Comparison of ENCODE assay signal across 25 cellular contexts in the genomic region with DNA sequence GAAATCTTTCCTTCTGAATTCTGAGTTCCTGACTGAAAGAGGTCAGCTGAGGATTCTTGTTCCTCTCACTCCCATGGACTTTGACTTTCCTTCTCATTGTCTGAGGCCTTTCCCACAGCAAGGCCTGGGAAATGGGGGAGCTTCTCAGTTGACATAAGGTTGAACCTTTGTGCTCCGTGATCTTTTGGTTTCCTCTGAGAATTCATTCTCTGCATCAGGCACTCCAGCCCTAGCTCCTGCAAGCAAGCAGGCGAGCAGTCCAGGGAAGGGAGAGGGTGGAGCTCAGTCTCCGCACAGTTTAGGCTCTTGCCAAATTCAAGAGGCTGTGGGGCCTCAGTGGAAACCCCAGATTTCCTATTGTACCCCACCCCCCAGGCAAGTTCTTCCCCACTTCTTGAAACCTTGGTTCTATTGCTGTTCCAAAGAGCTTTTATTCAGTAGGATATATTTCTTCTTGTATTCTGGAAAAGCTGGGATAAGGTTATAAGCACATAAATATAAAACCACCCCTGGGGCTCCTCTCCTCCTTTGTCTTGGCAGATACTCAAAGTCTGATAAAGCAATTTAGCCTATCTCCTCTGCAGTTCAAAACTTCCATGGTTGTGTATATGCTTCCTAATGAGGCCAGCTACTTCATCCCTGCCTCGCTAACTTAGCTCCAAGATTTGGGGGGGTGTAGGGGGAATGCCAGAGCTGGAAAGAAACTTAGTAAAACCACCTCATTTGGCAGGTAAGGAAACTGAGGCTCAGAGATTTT.
"Had no signal": no experiment of that assay in that cellular context is flagged by ENCODE, and none has a peak within 500 bp of the region (broad histone marks: within the 10 kb centered on the region; RNA-seq: fewer than 3 reads in every experiment).

No MANE protein-coding gene starts in this region.

- H3K9me3 Mint-ChIP-seq: activated B cell treated with CpG ODN at 0.5 μM for 24 hours; activated CD4-positive, alpha-beta T cell treated with anti-CD3 and anti-CD28 coated beads, Interleukin-2, amount 10 ng/mL, durations not matched to agents 24 days and 14 days; activated naive CD4-positive, alpha-beta T cell treated with anti-CD3 and anti-CD28 coated beads, Interleukin-2, amount 50 U/mL, for 24 hours; activated naive CD8-positive, alpha-beta T cell treated with anti-CD3 and anti-CD28 coated beads, Interleukin-2, amount 50 U/mL, for 24 hours; activated T-cell treated with anti-CD3 and anti-CD28 coated beads, Interleukin-2, amount 50 U/mL, for 24 hours; activated T-helper 1 cell treated with anti-CD3 and anti-CD28 coated beads, Interleukin-12 subunit alpha, Interleukin-12 subunit beta, Interleukin-2, Interleukin-4 antibody, amounts not matched to agents 30 ng/mL and 10 ng/mL and 1 ng/mL, durations not matched to agents 14 hours and 24 hours and 36 hours had no signal

- H3K4me3 Mint-ChIP-seq: activated B cell treated with CpG ODN at 0.5 μM for 24 hours; activated CD4-positive, alpha-beta T cell treated with anti-CD3 and anti-CD28 coated beads, Interleukin-2, amount 10 ng/mL, durations not matched to agents 24 days and 14 days; activated CD8-positive, alpha-beta memory T cell treated with anti-CD3 and anti-CD28 coated beads, Interleukin-2, amount 10 ng/mL, durations not matched to agents 7 days and 5 days; activated naive CD4-positive, alpha-beta T cell treated with anti-CD3 and anti-CD28 coated beads, Interleukin-2, amount 50 U/mL, for 24 hours; activated naive CD8-positive, alpha-beta T cell treated with anti-CD3 and anti-CD28 coated beads, Interleukin-2, amount 50 U/mL, for 24 hours; activated T-cell treated with anti-CD3 and anti-CD28 coated beads, Interleukin-2, amount 50 U/mL, for 24 hours; activated T-helper 1 cell treated with anti-CD3 and anti-CD28 coated beads, Interleukin-12 subunit alpha, Interleukin-12 subunit beta, Interleukin-2, Interleukin-4 antibody, amounts not matched to agents 30 ng/mL and 10 ng/mL and 1 ng/mL, durations not matched to agents 14 hours and 24 hours and 36 hours had no signal

- H3K9me3 ChIP-seq: ascending aorta, body of pancreas, Peyer's patch had no signal

- H3K36me3 Mint-ChIP-seq: activated CD8-positive, alpha-beta memory T cell treated with anti-CD3 and anti-CD28 coated beads, Interleukin-2, amount 10 ng/mL, durations not matched to agents 7 days and 5 days; activated naive CD4-positive, alpha-beta T cell treated with anti-CD3 and anti-CD28 coated beads, Interleukin-2, amount 50 U/mL, for 24 hours had no signal

- ATAC-seq: activated CD8-positive, alpha-beta memory T cell treated with anti-CD3 and anti-CD28 coated beads, Interleukin-2, amount 10 ng/mL, durations not matched to agents 7 days and 5 days; activated naive CD8-positive, alpha-beta T cell treated with anti-CD3 and anti-CD28 coated beads, Interleukin-2, amount 50 U/mL, for 24 hours; body of pancreas had no signal

- H3K4me1 ChIP-seq: ascending aorta, body of pancreas, Peyer's patch had no signal

- H3K27me3 Mint-ChIP-seq: activated CD4-positive, alpha-beta T cell treated with anti-CD3 and anti-CD28 coated beads, Interleukin-2, amount 10 ng/mL, durations not matched to agents 24 days and 14 days; activated CD8-positive, alpha-beta memory T cell treated with anti-CD3 and anti-CD28 coated beads, Interleukin-2, amount 10 ng/mL, durations not matched to agents 7 days and 5 days; activated naive CD4-positive, alpha-beta T cell treated with anti-CD3 and anti-CD28 coated beads, Interleukin-2, amount 50 U/mL, for 24 hours; activated naive CD8-positive, alpha-beta T cell treated with anti-CD3 and anti-CD28 coated beads, Interleukin-2, amount 50 U/mL, for 24 hours; activated T-cell treated with anti-CD3 and anti-CD28 coated beads, Interleukin-2, amount 50 U/mL, for 24 hours had no signal

- H3K27ac Mint-ChIP-seq: activated B cell treated with CpG ODN at 0.5 μM for 24 hours; activated CD4-positive, alpha-beta T cell treated with anti-CD3 and anti-CD28 coated beads, Interleukin-2, amount 10 ng/mL, durations not matched to agents 24 days and 14 days; activated CD8-positive, alpha-beta memory T cell treated with anti-CD3 and anti-CD28 coated beads, Interleukin-2, amount 10 ng/mL, durations not matched to agents 7 days and 5 days; activated naive CD4-positive, alpha-beta T cell treated with anti-CD3 and anti-CD28 coated beads, Interleukin-2, amount 50 U/mL, for 24 hours; activated naive CD8-positive, alpha-beta T cell treated with anti-CD3 and anti-CD28 coated beads, Interleukin-2, amount 50 U/mL, for 24 hours; activated T-cell treated with anti-CD3 and anti-CD28 coated beads, Interleukin-2, amount 50 U/mL, for 24 hours; activated T-helper 1 cell treated with anti-CD3 and anti-CD28 coated beads, Interleukin-12 subunit alpha, Interleukin-12 subunit beta, Interleukin-2, Interleukin-4 antibody, amounts not matched to agents 30 ng/mL and 10 ng/mL and 1 ng/mL, durations not matched to agents 14 hours and 24 hours and 36 hours had no signal

- H3K36me3 ChIP-seq: ascending aorta, Peyer's patch had no signal

- H3K4me3 ChIP-seq: ascending aorta, body of pancreas, Peyer's patch had no signal

- DNase-seq: activated B cell treated with CpG ODN at 0.5 μM for 24 hours; activated CD4-positive, alpha-beta T cell treated with anti-CD3 and anti-CD28 coated beads for 1 hour; activated CD4-positive, alpha-beta T cell treated with anti-CD3 and anti-CD28 coated beads, Interleukin-2, amount 10 ng/mL, durations not matched to agents 24 days and 14 days; activated CD4-positive, alpha-beta T cell treated with anti-CD3 and anti-CD28 coated beads, Interleukin-2, amount 50 U/mL, for 48 hours; activated CD8-positive, alpha-beta memory T cell treated with anti-CD3 and anti-CD28 coated beads, Interleukin-2, amount 10 ng/mL, durations not matched to agents 7 days and 5 days; activated effector memory CD4-positive, alpha-beta T cell treated with Interleukin-2 at 50 U/mL for 16 hours; activated naive CD4-positive, alpha-beta T cell; activated naive CD8-positive, alpha-beta T cell treated with anti-CD3 and anti-CD28 coated beads, Interleukin-2, amount 50 U/mL, for 24 hours; activated T-cell treated with anti-CD3 and anti-CD28 coated beads, Interleukin-2, amount 50 U/mL, for 24 hours; amniotic stem cell; body of pancreas; NCI-H1048; NCI-H146; NCI-H187 treated with DMSO at 0.1 percent for 48 hours; NCI-H2081 treated with DMSO at 0.1 percent for 48 hours; NCI-H446; NCI-H524; Peyer's patch; SHP77 treated with DMSO at 0.1 percent for 48 hours; T-helper 2 cell; T1000 had no signal

- H3K27ac ChIP-seq: ascending aorta, body of pancreas, Peyer's patch, RWPE1 had no signal

- H3K27me3 ChIP-seq: ascending aorta, body of pancreas, Peyer's patch had no signal

- H3K4me1 Mint-ChIP-seq: activated CD4-positive, alpha-beta T cell treated with anti-CD3 and anti-CD28 coated beads, Interleukin-2, amount 10 ng/mL, durations not matched to agents 24 days and 14 days; activated CD8-positive, alpha-beta memory T cell treated with anti-CD3 and anti-CD28 coated beads, Interleukin-2, amount 10 ng/mL, durations not matched to agents 7 days and 5 days; activated naive CD4-positive, alpha-beta T cell treated with anti-CD3 and anti-CD28 coated beads, Interleukin-2, amount 50 U/mL, for 24 hours; activated naive CD8-positive, alpha-beta T cell treated with anti-CD3 and anti-CD28 coated beads, Interleukin-2, amount 50 U/mL, for 24 hours had no signal
